25 cellular contexts compared by ENCODE assay signal in the genomic region with DNA sequence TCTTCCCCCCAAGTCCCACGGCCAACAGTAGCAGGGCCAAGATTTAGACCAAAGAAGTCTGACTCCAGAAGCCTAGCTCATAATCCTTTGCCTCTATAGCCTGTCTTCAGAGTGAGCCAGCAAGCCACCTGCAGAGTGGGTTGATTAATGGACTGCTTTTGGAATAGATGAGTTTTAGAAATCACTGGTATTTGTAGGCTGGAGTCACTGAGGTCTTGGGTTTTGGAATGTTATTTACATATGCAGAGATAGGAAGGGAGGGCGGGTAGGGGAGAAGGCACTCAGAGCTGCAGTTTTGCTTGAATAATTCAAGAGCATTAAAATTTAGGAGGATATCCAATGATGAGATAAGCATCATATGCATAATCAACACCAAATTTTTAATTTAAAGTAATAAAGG.
"Had no signal": no experiment of that assay in that cellular context is flagged by ENCODE, and none has a peak within 500 bp of the region (broad histone marks: within the 10 kb centered on the region; RNA-seq: fewer than 3 reads in every experiment).

No MANE protein-coding gene starts in this region.

- H3K4me3 Mint-ChIP-seq: activated CD8-positive, alpha-beta memory T cell treated with anti-CD3 and anti-CD28 coated beads, Interleukin-2, amount 10 ng/mL, durations not matched to agents 7 days and 5 days; activated naive CD4-positive, alpha-beta T cell treated with anti-CD3 and anti-CD28 coated beads, Interleukin-2, amount 50 U/mL, for 24 hours; activated T-cell treated with anti-CD3 and anti-CD28 coated beads, Interleukin-2, amount 50 U/mL, for 24 hours; activated T-helper 1 cell treated with anti-CD3 and anti-CD28 coated beads, Interleukin-12 subunit alpha, Interleukin-12 subunit beta, Interleukin-2, Interleukin-4 antibody, amounts not matched to agents 30 ng/mL and 10 ng/mL and 1 ng/mL, durations not matched to agents 14 hours and 24 hours and 36 hours; T-helper 1 cell treated with Interleukin-12 subunit alpha and Interleukin-12 subunit beta and Interleukin-4 antibody, amounts not matched to agents 30 μg/mL and 1 μg/mL, for 36 hours had no signal

- H3K36me3 ChIP-seq: breast epithelium, MG63 had no signal

- H3K27ac Mint-ChIP-seq: activated CD8-positive, alpha-beta memory T cell treated with anti-CD3 and anti-CD28 coated beads, Interleukin-2, amount 10 ng/mL, durations not matched to agents 7 days and 5 days; activated naive CD4-positive, alpha-beta T cell treated with anti-CD3 and anti-CD28 coated beads, Interleukin-2, amount 50 U/mL, for 24 hours; activated T-cell treated with anti-CD3 and anti-CD28 coated beads, Interleukin-2, amount 50 U/mL, for 24 hours; activated T-helper 1 cell treated with anti-CD3 and anti-CD28 coated beads, Interleukin-12 subunit alpha, Interleukin-12 subunit beta, Interleukin-2, Interleukin-4 antibody, amounts not matched to agents 30 ng/mL and 10 ng/mL and 1 ng/mL, durations not matched to agents 14 hours and 24 hours and 36 hours; T-helper 1 cell treated with Interleukin-12 subunit alpha and Interleukin-12 subunit beta and Interleukin-4 antibody, amounts not matched to agents 30 μg/mL and 1 μg/mL, for 36 hours had no signal

- ATAC-seq: activated CD8-positive, alpha-beta memory T cell treated with anti-CD3 and anti-CD28 coated beads, Interleukin-2, amount 10 ng/mL, durations not matched to agents 7 days and 5 days; PC-3 had no signal

- H3K27ac ChIP-seq: breast epithelium had no signal

- H3K27me3 ChIP-seq: breast epithelium, MG63 had no signal

- H3K9me3 Mint-ChIP-seq: activated T-helper 1 cell treated with anti-CD3 and anti-CD28 coated beads, Interleukin-12 subunit alpha, Interleukin-12 subunit beta, Interleukin-2, Interleukin-4 antibody, amounts not matched to agents 30 ng/mL and 10 ng/mL and 1 ng/mL, durations not matched to agents 14 hours and 24 hours and 36 hours; T-helper 1 cell treated with Interleukin-12 subunit alpha and Interleukin-12 subunit beta and Interleukin-4 antibody, amounts not matched to agents 30 μg/mL and 1 μg/mL, for 36 hours had no signal

- H3K27me3 Mint-ChIP-seq: activated CD8-positive, alpha-beta memory T cell treated with anti-CD3 and anti-CD28 coated beads, Interleukin-2, amount 10 ng/mL, durations not matched to agents 7 days and 5 days; activated naive CD4-positive, alpha-beta T cell treated with anti-CD3 and anti-CD28 coated beads, Interleukin-2, amount 50 U/mL, for 24 hours; activated T-cell treated with anti-CD3 and anti-CD28 coated beads, Interleukin-2, amount 50 U/mL, for 24 hours had no signal

- H3K4me1 ChIP-seq: breast epithelium had no signal

- H3K4me1 Mint-ChIP-seq: activated CD8-positive, alpha-beta memory T cell treated with anti-CD3 and anti-CD28 coated beads, Interleukin-2, amount 10 ng/mL, durations not matched to agents 7 days and 5 days; activated naive CD4-positive, alpha-beta T cell treated with anti-CD3 and anti-CD28 coated beads, Interleukin-2, amount 50 U/mL, for 24 hours had no signal

- H3K4me3 ChIP-seq: breast epithelium, MG63 had no signal

- H3K9me3 ChIP-seq: breast epithelium, MG63 had no signal

- DNase-seq: activated CD4-positive, alpha-beta T cell treated with anti-CD3 and anti-CD28 coated beads for 48 hours; activated CD4-positive, alpha-beta T cell treated with anti-CD3 and anti-CD28 coated beads, Interleukin-2, amount 50 U/mL, for 48 hours; activated CD4-positive, CD25-positive, alpha-beta regulatory T cell treated with anti-CD3 and anti-CD28 coated beads, Interleukin-2, amount 50 U/mL, for 72 hours; activated CD8-positive, alpha-beta memory T cell treated with anti-CD3 and anti-CD28 coated beads, Interleukin-2, amount 10 ng/mL, durations not matched to agents 7 days and 5 days; activated effector memory CD4-positive, alpha-beta T cell treated with Interleukin-2 at 50 U/mL for 16 hours; activated naive CD4-positive, alpha-beta T cell; activated T-cell treated with anti-CD3 and anti-CD28 coated beads, Interleukin-2, amount 50 U/mL, for 24 hours; aorta; caudate nucleus; MG63; MV-4-11; NCI-H1092 treated with DMSO at 0.1 percent for 48 hours; NCI-H1417 treated with DMSO at 0.1 percent for 48 hours; NCI-H1694; NCI-H2029; NCI-H2107; NCI-H345; NCI-H510A; NCI-H69; PC-3; SHP77 had no signal
